In the genomic region with DNA sequence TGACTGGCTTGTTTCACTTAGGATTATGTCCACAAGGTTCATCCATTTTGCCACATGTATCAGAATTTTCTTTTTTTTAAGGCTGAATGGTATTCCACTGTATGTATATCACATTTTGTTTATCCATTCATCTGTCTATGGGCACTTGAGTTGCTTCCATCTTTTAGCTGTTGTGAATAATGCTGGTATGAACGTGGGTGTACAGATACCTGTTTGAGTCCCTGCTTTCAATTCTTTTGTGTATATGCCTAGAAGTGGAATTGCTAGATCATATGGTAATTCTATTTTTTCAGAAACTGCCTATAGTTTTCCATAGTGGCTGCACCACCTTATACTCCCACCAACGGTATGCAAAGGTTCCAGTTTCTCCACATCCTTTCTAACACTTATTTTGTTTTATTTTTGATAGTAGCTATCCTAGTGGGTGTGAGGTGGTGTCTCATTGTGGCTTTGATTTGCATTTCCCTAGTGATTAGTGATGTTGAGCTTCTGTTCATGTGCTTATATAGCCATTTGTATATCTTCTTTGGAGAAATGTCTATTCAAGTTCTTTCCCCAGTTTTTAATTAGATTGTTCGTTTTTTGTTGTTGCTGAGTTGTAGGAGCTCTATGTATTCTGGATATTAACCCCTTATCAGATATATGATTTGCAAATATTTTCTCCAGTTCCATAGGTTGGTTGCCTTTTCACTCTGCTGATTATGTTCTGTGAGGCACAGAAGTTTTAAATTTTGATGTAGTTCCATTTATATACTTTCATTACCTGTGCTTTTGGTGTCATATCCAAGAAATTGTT, we compare ENCODE assay signal across 15 cellular contexts. TPM values are rescaled to one million over a fixed set of nuclear protein-coding genes. Genes with fewer than 3 reads are reported as not detected.
DNase-seq lines count a peak whose midpoint lies in the region; ATAC-seq and TF ChIP-seq lines count a peak whose summit lies in the region.
"Had no signal": no experiment of that assay in that cellular context is flagged by ENCODE, and none has a peak within 500 bp of the region (broad histone marks: within the 10 kb centered on the region; RNA-seq: fewer than 3 reads in every experiment).

No MANE protein-coding gene starts in this region.

- POLR2A ChIA-PET in activated CD8-positive, alpha-beta T cell treated with anti-CD3 and anti-CD28 coated beads, Interleukin-2, amount 10 ng/mL, durations not matched to agents 7 days and 5 days (lab: Charles Lee) = interaction anchor here (0.8 kb wide), 1 partner anchor 50 kb away, joined by 3 read pairs; no protein-coding TSS in a partner anchor

- H3K36me3 Mint-ChIP-seq in activated CD8-positive, alpha-beta T cell treated with anti-CD3 and anti-CD28 coated beads, Interleukin-2, amount 10 ng/mL, durations not matched to agents 7 days and 5 days (ENCODE audit: low read depth) = peaks cover 38% of the 10 kb centered on the region
- no peaks in the 10 kb centered on the region for H3K36me3 Mint-ChIP-seq in natural killer cell

- ATAC-seq in GM21723 (IDR thresholded peaks at IDR 0.05; ENCODE audit: unreplicated experiment) = peak; percentile 45
- no peak for ATAC-seq in activated CD8-positive, alpha-beta T cell treated with anti-CD3 and anti-CD28 coated beads, Interleukin-2, amount 10 ng/mL, durations not matched to agents 7 days and 5 days
- ATAC-seq in natural killer cell = peak; percentile 2 to 47 (median 32)
- ATAC-seq: Right ventricle myocardium inferior had no signal

- H3K4me3 ChIP-seq in colonic mucosa = no peak overlapping the region

- H3K27ac ChIP-seq in colonic mucosa = no peak overlapping the region
- H3K27ac ChIP-seq: 22Rv1 had no signal

- CTCF ChIA-PET in activated CD8-positive, alpha-beta T cell treated with anti-CD3 and anti-CD28 coated beads, Interleukin-2, amount 10 ng/mL, durations not matched to agents 7 days and 5 days (lab: Charles Lee) = interaction anchor here (0.6 to 1.3 kb wide), 6 partner anchors 12 to 178 kb away, joined by 3 to 4 read pairs (median 3); no protein-coding TSS in a partner anchor

- no peaks in the 10 kb centered on the region for H3K27me3 Mint-ChIP-seq in activated CD8-positive, alpha-beta T cell treated with anti-CD3 and anti-CD28 coated beads, Interleukin-2, amount 10 ng/mL, durations not matched to agents 7 days and 5 days (ENCODE audit: low read depth)
- H3K27me3 Mint-ChIP-seq in natural killer cell (ENCODE audit: low read depth in 2 of 2) = no peaks in the 10 kb centered on the region

- H3K4me1 ChIP-seq in colonic mucosa = no peaks in the 10 kb centered on the region

- TF ChIP-seq CTCF in natural killer cell (IDR thresholded peaks at IDR 0.05) = no peak
- TF ChIP-seq CTCF in colonic mucosa (IDR thresholded peaks at IDR 0.05) = no peak

- no peak overlapping the region for H3K9ac ChIP-seq in colonic mucosa (ENCODE audit: low read depth in 2 of 2, low read length in 2 of 2)

- H3K4me3 Mint-ChIP-seq in activated CD8-positive, alpha-beta T cell treated with anti-CD3 and anti-CD28 coated beads, Interleukin-2, amount 10 ng/mL, durations not matched to agents 7 days and 5 days = peak overlapping the region; percentile 2
- peak overlapping the region; percentile 2 for H3K4me3 Mint-ChIP-seq in natural killer cell

- H3K4me1 Mint-ChIP-seq in activated CD8-positive, alpha-beta T cell treated with anti-CD3 and anti-CD28 coated beads, Interleukin-2, amount 10 ng/mL, durations not matched to agents 7 days and 5 days (ENCODE audit: low read depth) = peaks cover 67% of the 10 kb centered on the region
- H3K4me1 Mint-ChIP-seq in natural killer cell = peaks cover 55 to 58% of the 10 kb centered on the region in 2 donors

- H3K9me3 ChIP-seq in colonic mucosa = no peaks in the 10 kb centered on the region

- no peak overlapping the region for H3K27ac Mint-ChIP-seq in activated CD8-positive, alpha-beta T cell treated with anti-CD3 and anti-CD28 coated beads, Interleukin-2, amount 10 ng/mL, durations not matched to agents 7 days and 5 days
- H3K27ac Mint-ChIP-seq in natural killer cell = peak overlapping the region in 1 of 2 donors; percentile 59

- no peaks in the 10 kb centered on the region for H3K9me3 Mint-ChIP-seq in activated CD8-positive, alpha-beta T cell treated with anti-CD3 and anti-CD28 coated beads, Interleukin-2, amount 10 ng/mL, durations not matched to agents 7 days and 5 days (ENCODE audit: insufficient read depth)
- no peaks in the 10 kb centered on the region for H3K9me3 Mint-ChIP-seq in natural killer cell

- intact Hi-C loops in natural killer cell (cut with micrococcal nuclease) = no loop called here
- intact Hi-C loops in colonic mucosa (cut with DNase I) = no loop called here

- DNase-seq in NCI-H2171 treated with DMSO at 0.1 percent for 48 hours (lab: John Stamatoyannopoulos, UW) (peak; percentile 4), NCI-H2171 (lab: John Stamatoyannopoulos, UW) (no peak), natural killer cell (no peak), GM03348 (ENCODE audit: low spot score) (no peak), NK-92 (lab: John Stamatoyannopoulos, UW; ENCODE audit: unreplicated experiment) (no peak), colonic mucosa (no peak)
- no peak for DNase-seq in activated CD8-positive, alpha-beta T cell treated with anti-CD3 and anti-CD28 coated beads, Interleukin-2, amount 10 ng/mL, durations not matched to agents 7 days and 5 days
- DNase-seq: activated effector memory CD4-positive, alpha-beta T cell treated with anti-CD3 and anti-CD28 coated beads, Interleukin-2, amount 50 U/mL, for 16 hours; central memory CD4-positive, alpha-beta T cell; NCI-H774; occipital lobe; trophoblast cell had no signal

- H3K36me3 ChIP-seq in colonic mucosa = no peaks in the 10 kb centered on the region

- no peaks in the 10 kb centered on the region for H3K27me3 ChIP-seq in colonic mucosa

RNA-seq across cellular contexts. Expression of gene TTC39C, which starts 40.7 kb away (rescaled TPM):
- total RNA-seq in activated CD8-positive, alpha-beta T cell treated with anti-CD3 and anti-CD28 coated beads, Interleukin-2, amount 10 ng/mL, durations not matched to agents 7 days and 5 days = 10 to 100 TPM; 71.5 to 72.2 TPM
- total RNA-seq in natural killer cell (10 to 100 TPM; 39.0 to 61.5 (median 44.3) TPM), colonic mucosa (1 to 10 TPM; 8.8 to 9.5 TPM)
